Comparison of ENCODE assay signal across 21 cellular contexts in the genomic region with DNA sequence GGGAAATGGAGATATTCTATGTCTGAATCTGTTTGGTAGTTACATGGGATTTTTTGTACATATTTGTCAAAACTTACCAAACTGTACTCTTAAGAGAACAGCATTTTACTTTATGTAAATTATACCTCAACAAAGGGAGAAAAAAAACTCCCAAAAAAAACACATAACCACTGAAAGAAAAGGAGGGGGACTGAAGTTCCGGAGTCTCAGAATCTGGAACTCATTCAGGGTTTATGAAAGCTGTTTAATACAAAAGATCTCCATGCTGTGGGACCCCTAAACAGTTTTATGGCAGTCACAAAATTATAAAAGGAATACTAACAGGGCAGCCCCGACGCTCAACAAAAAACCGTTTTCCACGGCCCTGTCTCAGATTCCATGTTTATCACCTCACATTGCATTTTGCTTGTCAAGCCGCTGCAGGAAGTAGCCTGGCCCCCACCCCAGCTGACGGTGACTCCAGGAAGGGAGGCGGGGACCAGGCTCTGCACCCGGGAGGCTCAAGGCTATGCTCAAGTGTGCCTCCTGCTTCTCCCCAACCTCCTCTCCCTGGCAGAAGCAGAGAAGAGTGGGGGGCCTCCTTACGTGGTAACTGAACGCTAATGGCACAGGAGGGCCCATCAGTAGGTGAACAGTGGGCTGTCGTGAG. TPM values are rescaled to one million over a fixed set of nuclear protein-coding genes. Genes with fewer than 3 reads are reported as not detected.
DNase-seq lines count a peak whose midpoint lies in the region; ATAC-seq and FAIRE-seq lines count a peak whose summit lies in the region.
"Had no signal": no experiment of that assay in that cellular context is flagged by ENCODE, and none has a peak within 500 bp of the region (broad histone marks: within the 10 kb centered on the region; RNA-seq: fewer than 3 reads in every experiment).

No MANE protein-coding gene starts in this region.

- H4K8ac ChIP-seq in neuronal stem cell (ENCODE audit: low read depth, low read length), result no peak overlapping the region

- no peaks in the 10 kb centered on the region for H3K27me3 ChIP-seq in neuronal stem cell (ENCODE audit: control insufficient read depth in 3 of 3, insufficient read depth in 3 of 3, low read depth in 1 of 3, low read length in 3 of 3)
- H3K27me3 ChIP-seq: upper lobe of right lung had no signal

- DNase-seq in activated T-cell treated with anti-CD3 and anti-CD28 coated beads, Interleukin-2, amount 50 U/mL, for 72 hours, result no peak
- DNase-seq in activated T-cell treated with anti-CD3 and anti-CD28 coated beads, Interleukin-2, amount 50 U/mL, for 4 hours, result no peak
- DNase-seq in activated T-helper 1 cell treated with anti-CD3 and anti-CD28 coated beads, Interleukin-12 subunit alpha, Interleukin-12 subunit beta, Interleukin-2, Interleukin-4 antibody, amounts not matched to agents 30 ng/mL and 10 ng/mL and 1 ng/mL, durations not matched to agents 14 hours and 24 hours and 36 hours (ENCODE audit: low spot score), result peak; percentile 32
- no peak for DNase-seq in neuronal stem cell (ENCODE audit: low spot score)
- no peak for DNase-seq in HTR-8/SVneo (ENCODE audit: insufficient read length, low spot score)
- DNase-seq: ACHN; amniotic stem cell; DMS79 treated with DMSO at 0.1 percent for 48 hours; effector CD8-positive, alpha-beta T cell; GM23248; head of caudate nucleus; HFFc6; KBM-7; NCI-H1436; NCI-H2107; PC-9; SIG-M5; upper lobe of right lung; WERI-Rb-1 had no signal

- H2BK15ac ChIP-seq in neuronal stem cell (ENCODE audit: low read length), result no peak overlapping the region

- FAIRE-seq in HTR-8/SVneo (lab: Jason Lieb, UNC), result no peak

- no peaks in the 10 kb centered on the region for H3K9me3 Mint-ChIP-seq in activated T-cell treated with anti-CD3 and anti-CD28 coated beads, Interleukin-2, amount 50 U/mL, for 72 hours
- no peaks in the 10 kb centered on the region for H3K9me3 Mint-ChIP-seq in activated T-cell treated with anti-CD3 and anti-CD28 coated beads, Interleukin-2, amount 50 U/mL, for 4 hours
- no peaks in the 10 kb centered on the region for H3K9me3 Mint-ChIP-seq in activated T-helper 1 cell treated with anti-CD3 and anti-CD28 coated beads, Interleukin-12 subunit alpha, Interleukin-12 subunit beta, Interleukin-2, Interleukin-4 antibody, amounts not matched to agents 30 ng/mL and 10 ng/mL and 1 ng/mL, durations not matched to agents 14 hours and 24 hours and 36 hours
- H3K9me3 Mint-ChIP-seq: HFFc6 had no signal

- no peak overlapping the region for H3K14ac ChIP-seq in neuronal stem cell (ENCODE audit: low read length)

- no peak overlapping the region for H2BK12ac ChIP-seq in neuronal stem cell (ENCODE audit: low read length)

- H3K36me3 ChIP-seq in KOPT-K1 (ENCODE audit: insufficient read depth, low read length) (peaks cover 28% of the 10 kb centered on the region), neuronal stem cell (replicated peaks in 1 of 2; ENCODE audit: control insufficient read depth in 2 of 2, insufficient read depth in 2 of 2, low read length in 2 of 2) (peaks cover 14 to 81% of the 10 kb centered on the region in 2 donors)

- H2BK5ac ChIP-seq in neuronal stem cell (ENCODE audit: low read length), result no peak overlapping the region

- no peak overlapping the region for H3K4ac ChIP-seq in neuronal stem cell (ENCODE audit: low read length)

- H3K27ac Mint-ChIP-seq in activated T-cell treated with anti-CD3 and anti-CD28 coated beads, Interleukin-2, amount 50 U/mL, for 72 hours, result peak overlapping the region; percentile 68
- H3K27ac Mint-ChIP-seq in activated T-helper 1 cell treated with anti-CD3 and anti-CD28 coated beads, Interleukin-12 subunit alpha, Interleukin-12 subunit beta, Interleukin-2, Interleukin-4 antibody, amounts not matched to agents 30 ng/mL and 10 ng/mL and 1 ng/mL, durations not matched to agents 14 hours and 24 hours and 36 hours, result peak overlapping the region; percentile 94
- H3K27ac Mint-ChIP-seq: HFFc6 had no signal

- no peak overlapping the region for H2AFZ ChIP-seq in neuronal stem cell (ENCODE audit: low read length)
- H2AFZ ChIP-seq: GM23248, PC-9 had no signal

- no peak overlapping the region for H4K91ac ChIP-seq in neuronal stem cell (ENCODE audit: low read depth, low read length, poor library complexity)

- peak overlapping the region; percentile 70 to 89 for H3K4me3 Mint-ChIP-seq in activated T-cell treated with anti-CD3 and anti-CD28 coated beads, Interleukin-2, amount 50 U/mL, for 72 hours
- H3K4me3 Mint-ChIP-seq in activated T-cell treated with anti-CD3 and anti-CD28 coated beads, Interleukin-2, amount 50 U/mL, for 4 hours, result no peak overlapping the region
- peak overlapping the region; percentile 69 for H3K4me3 Mint-ChIP-seq in activated T-helper 1 cell treated with anti-CD3 and anti-CD28 coated beads, Interleukin-12 subunit alpha, Interleukin-12 subunit beta, Interleukin-2, Interleukin-4 antibody, amounts not matched to agents 30 ng/mL and 10 ng/mL and 1 ng/mL, durations not matched to agents 14 hours and 24 hours and 36 hours
- H3K4me3 Mint-ChIP-seq: HFFc6 had no signal

- peak overlapping the region; percentile 23 for H3K18ac ChIP-seq in neuronal stem cell (ENCODE audit: low read length)

- no peak overlapping the region for H3K4me2 ChIP-seq in neuronal stem cell (ENCODE audit: insufficient read depth, low read length, poor library complexity, severe bottlenecking)
- H3K4me2 ChIP-seq: PC-9 had no signal

- H3K27ac ChIP-seq in KOPT-K1 (ENCODE audit: low read depth, low read length, poor library complexity, severe bottlenecking), result peak overlapping the region; percentile 99
- no peak overlapping the region for H3K27ac ChIP-seq in neuronal stem cell (replicated peaks; ENCODE audit: low read length)
- H3K27ac ChIP-seq: GM23248, PC-9, upper lobe of right lung, WERI-Rb-1 had no signal

- no peak overlapping the region for H3K23ac ChIP-seq in neuronal stem cell (ENCODE audit: low read depth, low read length, poor library complexity)

- H2AK5ac ChIP-seq in neuronal stem cell (ENCODE audit: low read depth, low read length), result no peak overlapping the region

- H3K9me3 ChIP-seq in KOPT-K1 (ENCODE audit: insufficient read depth, low read length, poor library complexity, severe bottlenecking) (no peaks in the 10 kb centered on the region), neuronal stem cell (replicated peaks in 1 of 2; ENCODE audit: control insufficient read depth in 2 of 2, insufficient read depth in 1 of 2, low read depth in 1 of 2, low read length in 2 of 2) (no peaks in the 10 kb centered on the region)
- H3K9me3 ChIP-seq: upper lobe of right lung had no signal

- H2BK120ac ChIP-seq in neuronal stem cell (ENCODE audit: low read depth, low read length), result no peak overlapping the region

- no CpG with 5 or more reads among the region's 12 CpGs for WGBS in neuronal stem cell (ENCODE audit: extremely low coverage in 2 of 2, insufficient read length in 2 of 2, insufficient replicate concordance in 1 of 2), 2 donors

- intact Hi-C loops in activated T-helper 1 cell treated with anti-CD3 and anti-CD28 coated beads, Interleukin-12 subunit alpha, Interleukin-12 subunit beta, Interleukin-2, Interleukin-4 antibody, amounts not matched to agents 30 ng/mL and 10 ng/mL and 1 ng/mL, durations not matched to agents 14 hours and 24 hours and 36 hours (cut with micrococcal nuclease), result loop anchor here (1.0 to 10.0 kb wide), 2 partner anchors 8 to 826 kb away; a partner anchor contains a TSS

- no peaks in the 10 kb centered on the region for H3K27me3 Mint-ChIP-seq in activated T-cell treated with anti-CD3 and anti-CD28 coated beads, Interleukin-2, amount 50 U/mL, for 72 hours (ENCODE audit: low read depth)
- H3K27me3 Mint-ChIP-seq in activated T-cell treated with anti-CD3 and anti-CD28 coated beads, Interleukin-2, amount 50 U/mL, for 4 hours (ENCODE audit: low read depth), result no peaks in the 10 kb centered on the region
- H3K27me3 Mint-ChIP-seq in activated T-helper 1 cell treated with anti-CD3 and anti-CD28 coated beads, Interleukin-12 subunit alpha, Interleukin-12 subunit beta, Interleukin-2, Interleukin-4 antibody, amounts not matched to agents 30 ng/mL and 10 ng/mL and 1 ng/mL, durations not matched to agents 14 hours and 24 hours and 36 hours (ENCODE audit: insufficient read depth), result no peaks in the 10 kb centered on the region

- H3K4me3 ChIP-seq in neuronal stem cell (ENCODE audit: low read length in 2 of 2), result no peak overlapping the region
- H3K4me3 ChIP-seq: GM23248, PC-9, upper lobe of right lung had no signal

- H3K79me1 ChIP-seq in neuronal stem cell (ENCODE audit: low read depth, low read length), result no peaks in the 10 kb centered on the region

- peaks cover 4 to 12% of the 10 kb centered on the region in 2 donors for H3K4me1 ChIP-seq in neuronal stem cell (ENCODE audit: control insufficient read depth in 2 of 2, insufficient read depth in 1 of 2, low read depth in 1 of 2, low read length in 2 of 2)
- H3K4me1 ChIP-seq: upper lobe of right lung had no signal

- peaks cover 52% of the 10 kb centered on the region for H3K4me1 Mint-ChIP-seq in activated T-cell treated with anti-CD3 and anti-CD28 coated beads, Interleukin-2, amount 50 U/mL, for 72 hours (ENCODE audit: low read depth)
- H3K4me1 Mint-ChIP-seq in activated T-cell treated with anti-CD3 and anti-CD28 coated beads, Interleukin-2, amount 50 U/mL, for 4 hours (ENCODE audit: low read depth), result peaks cover 23% of the 10 kb centered on the region
- H3K4me1 Mint-ChIP-seq in activated T-helper 1 cell treated with anti-CD3 and anti-CD28 coated beads, Interleukin-12 subunit alpha, Interleukin-12 subunit beta, Interleukin-2, Interleukin-4 antibody, amounts not matched to agents 30 ng/mL and 10 ng/mL and 1 ng/mL, durations not matched to agents 14 hours and 24 hours and 36 hours (ENCODE audit: low read depth), result peaks cover 76% of the 10 kb centered on the region

- no peak overlapping the region for H3K9ac ChIP-seq in neuronal stem cell (ENCODE audit: low read depth, low read length, poor library complexity)
- H3K9ac ChIP-seq: GM23248 had no signal

- H3K36me3 Mint-ChIP-seq in activated T-cell treated with anti-CD3 and anti-CD28 coated beads, Interleukin-2, amount 50 U/mL, for 72 hours (ENCODE audit: insufficient read depth in 2 of 2), result peaks cover 2 to 19% of the 10 kb centered on the region in 2 donors
- peaks cover 50% of the 10 kb centered on the region for H3K36me3 Mint-ChIP-seq in activated T-cell treated with anti-CD3 and anti-CD28 coated beads, Interleukin-2, amount 50 U/mL, for 4 hours (ENCODE audit: insufficient read depth)
- H3K36me3 Mint-ChIP-seq in activated T-helper 1 cell treated with anti-CD3 and anti-CD28 coated beads, Interleukin-12 subunit alpha, Interleukin-12 subunit beta, Interleukin-2, Interleukin-4 antibody, amounts not matched to agents 30 ng/mL and 10 ng/mL and 1 ng/mL, durations not matched to agents 14 hours and 24 hours and 36 hours (ENCODE audit: low read depth), result peaks cover 40% of the 10 kb centered on the region

- ATAC-seq in activated T-cell treated with anti-CD3 and anti-CD28 coated beads, Interleukin-2, amount 50 U/mL, for 72 hours (replicated peaks in 1 of 2), result no peak
- ATAC-seq in activated T-cell treated with anti-CD3 and anti-CD28 coated beads, Interleukin-2, amount 50 U/mL, for 4 hours, result no peak
- ATAC-seq in HG02678 (IDR thresholded peaks at IDR 0.05; ENCODE audit: unreplicated experiment), result no peak
- ATAC-seq: upper lobe of right lung had no signal

RNA-seq across cellular contexts. Expression of a gene that starts 29.3 kb away (rescaled TPM):
- 10 to 100 TPM; 26.6 to 29.9 TPM for total RNA-seq in activated T-cell treated with anti-CD3 and anti-CD28 coated beads, Interleukin-2, amount 50 U/mL, for 72 hours
- total RNA-seq in activated T-cell treated with anti-CD3 and anti-CD28 coated beads, Interleukin-2, amount 50 U/mL, for 4 hours, result 10 to 100 TPM; 43.6 to 45.1 (median 44.3) TPM
- total RNA-seq in activated T-helper 1 cell treated with anti-CD3 and anti-CD28 coated beads, Interleukin-12 subunit alpha, Interleukin-12 subunit beta, Interleukin-2, Interleukin-4 antibody, amounts not matched to agents 30 ng/mL and 10 ng/mL and 1 ng/mL, durations not matched to agents 14 hours and 24 hours and 36 hours, result 44.9 and 46.2 TPM in 2 replicates
- 9.3 TPM for polyA plus RNA-seq in neuronal stem cell (2013, experiment 1 of 2)
- 9.6 TPM for polyA plus RNA-seq in neuronal stem cell (2013, experiment 2 of 2)

RNA-seq across cellular contexts. Expression of a gene that starts 55.1 kb away (rescaled TPM):
- total RNA-seq in activated T-cell treated with anti-CD3 and anti-CD28 coated beads, Interleukin-2, amount 50 U/mL, for 72 hours, result 10 to 100 TPM; 24.9 to 26.3 TPM
- 10 to 100 TPM; 16.8 to 25.2 (median 20.0) TPM for total RNA-seq in activated T-cell treated with anti-CD3 and anti-CD28 coated beads, Interleukin-2, amount 50 U/mL, for 4 hours
- 28.4 and 31.0 TPM in 2 replicates for total RNA-seq in activated T-helper 1 cell treated with anti-CD3 and anti-CD28 coated beads, Interleukin-12 subunit alpha, Interleukin-12 subunit beta, Interleukin-2, Interleukin-4 antibody, amounts not matched to agents 30 ng/mL and 10 ng/mL and 1 ng/mL, durations not matched to agents 14 hours and 24 hours and 36 hours
- 7.2 TPM for polyA plus RNA-seq in neuronal stem cell (2013, experiment 1 of 2)
- 7.8 TPM for polyA plus RNA-seq in neuronal stem cell (2013, experiment 2 of 2)
